8 cellular contexts compared by ENCODE assay signal in the genomic region with DNA sequence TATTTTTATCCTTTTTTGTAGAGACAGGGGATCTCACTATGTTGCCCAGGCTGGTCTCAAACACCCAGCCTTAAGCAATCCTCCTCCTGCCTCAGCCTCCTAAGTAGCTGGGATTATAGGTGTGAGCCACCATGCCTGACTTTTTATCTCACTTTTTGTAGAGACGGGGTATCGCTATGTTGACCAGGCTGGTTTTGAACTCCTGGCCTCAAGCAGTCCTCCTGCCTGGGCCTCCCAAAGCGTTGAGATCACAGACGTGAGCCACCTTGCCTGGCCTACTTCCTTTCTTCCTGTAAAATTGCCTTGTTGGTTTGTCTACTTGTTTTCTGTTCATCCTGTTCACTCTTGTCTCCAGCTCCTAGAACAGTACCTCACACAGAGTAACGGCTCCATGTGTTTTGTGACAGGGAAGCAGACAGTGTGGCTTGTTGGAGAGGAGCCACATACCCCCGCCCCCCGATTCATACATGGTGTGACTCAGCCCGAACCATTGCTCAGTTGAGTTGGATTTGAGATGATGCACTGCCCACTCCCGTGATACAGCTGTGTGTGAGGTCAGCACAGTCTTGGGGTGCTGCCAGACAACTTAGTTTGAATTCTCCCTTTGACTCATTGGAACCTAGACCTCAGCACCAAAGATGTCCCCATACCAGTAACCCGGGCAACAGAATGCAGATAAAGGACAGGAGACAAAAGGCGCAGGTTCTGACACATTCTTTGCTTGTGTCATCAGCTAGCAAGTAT. TPM values are rescaled to one million over a fixed set of nuclear protein-coding genes. Genes with fewer than 3 reads are reported as not detected.
DNase-seq lines count a peak whose midpoint lies in the region; ATAC-seq, FAIRE-seq and TF ChIP-seq lines count a peak whose summit lies in the region.

No MANE protein-coding gene starts in this region.

- H3K56ac ChIP-seq in H1 (replicated peaks; ENCODE audit: insufficient read length, low read depth, low read length), result no peak overlapping the region

- H3K27ac ChIP-seq in A673 (ENCODE audit: low read depth, low read length, poor library complexity, severe bottlenecking) (no peak overlapping the region), H1 (ENCODE audit: low read depth, low read length) (no peak overlapping the region), small intestine (ENCODE audit: low read depth in 1 of 2, low read length in 1 of 2) (peak overlapping the region in 1 of 2 donors; percentile 36)

- no peak overlapping the region for H4K5ac ChIP-seq in H1 (ENCODE audit: insufficient read length, low read depth, low read length)

- H4K20me1 ChIP-seq in H1 (replicated peaks in 1 of 2; ENCODE audit: control insufficient read depth in 1 of 2, insufficient read depth in 2 of 2, low read length in 2 of 2), result no peaks in the 10 kb centered on the region

- BruUV-seq in A673 (replicated peaks; lab: Mats Ljungman, UMichigan), result no TSS peak

- no peak overlapping the region for H2BK5ac ChIP-seq in H1 (ENCODE audit: low read depth, low read length)

- no peak for TF ChIP-seq POLR2A in H1 (IDR thresholded peaks at IDR 0.05; ENCODE audit: control extremely low read depth in 1 of 2, low read depth in 2 of 2, low read length in 2 of 2)

- no peak for TF ChIP-seq RAD21 in H1 (IDR thresholded peaks at IDR 0.05 in 1 of 2, conservative IDR thresholded peaks at IDR 0.05 in 1 of 2; ENCODE audit: low read depth in 2 of 2, low read length in 2 of 2)

- H3K9me3 ChIP-seq in A673 (ENCODE audit: low read depth, low read length, poor library complexity, severe bottlenecking), result no peaks in the 10 kb centered on the region
- H3K9me3 ChIP-seq in H1 (ENCODE audit: insufficient read depth in 2 of 2, low read depth in 1 of 2, low read length in 1 of 2), result no peaks in the 10 kb centered on the region
- H3K9me3 ChIP-seq in small intestine (ENCODE audit: control insufficient read depth, low read depth), result no peaks in the 10 kb centered on the region

- H2BK120ac ChIP-seq in H1 (replicated peaks; ENCODE audit: low read depth, low read length), result no peak overlapping the region

- no peaks in the 10 kb centered on the region for H3K23me2 ChIP-seq in H1 (ENCODE audit: low read depth, low read length)

- no peak overlapping the region for H2BK20ac ChIP-seq in H1 (ENCODE audit: low read length)

- 90% methylated on average over 11 of the region's 11 CpGs; no CpG with 5 or more reads in 1 of the 2 experiments for WGBS in H1 (ENCODE audit: extremely low coverage in 1 of 2, insufficient coverage in 1 of 2, insufficient read length in 1 of 2, insufficient replicate concordance in 2 of 2, low coverage in 1 of 2, low lambda C conversion rate in 2 of 2, missing lambda C conversion rate in 1 of 2), 2 experiments
- WGBS in small intestine, 3 donors, result 69 to 75% (median 74%) methylated on average over 11 of the region's 11 CpGs

- H3K4ac ChIP-seq in H1 (replicated peaks; ENCODE audit: insufficient read length, low read depth, low read length), result no peak overlapping the region

- DNase-seq in A673 (ENCODE audit: low spot score) (peak; percentile 19), HK-2 (ENCODE audit: unreplicated experiment) (peak; percentile 65), H1 (ENCODE audit: low read depth in 1 of 2, low spot score in 2 of 2) (no peak), small intestine (no peak), GM19240 (ENCODE audit: insufficient read length, low spot score) (no peak), globus pallidus (ENCODE audit: low spot score) (no peak)
- peak; percentile 87 for DNase-seq in stimulated activated CD8-positive, alpha-beta memory T cell treated with anti-CD3 and anti-CD28 coated beads, Interleukin-4, amount 100 ng/mL, for 48 hours

- no peak overlapping the region for H2AK5ac ChIP-seq in H1 (ENCODE audit: low read depth, low read length)

- H3K4me1 ChIP-seq in A673 (ENCODE audit: insufficient read depth, low read length, poor library complexity, severe bottlenecking) (no peaks in the 10 kb centered on the region), H1 (replicated peaks in 1 of 4; ENCODE audit: control insufficient read depth in 3 of 4, insufficient read depth in 4 of 4, low read length in 3 of 4) (no peaks in the 10 kb centered on the region), small intestine (ENCODE audit: control insufficient read depth in 2 of 2, insufficient read depth in 1 of 2, low read depth in 1 of 2, low read length in 1 of 2) (no peaks in the 10 kb centered on the region)

- no peak overlapping the region for H3K4me2 ChIP-seq in H1 (ENCODE audit: insufficient read depth in 1 of 2, low read depth in 2 of 2, low read length in 2 of 2)

- TF ChIP-seq EP300 in H1 (IDR thresholded peaks at IDR 0.05; ENCODE audit: borderline replicate concordance in 1 of 2, low read depth in 2 of 2, low read length in 2 of 2), result no peak

- no peak overlapping the region for H2BK12ac ChIP-seq in H1 (ENCODE audit: low read depth, low read length)

- ATAC-seq in GM18909 (IDR thresholded peaks at IDR 0.05; ENCODE audit: poor library complexity, unreplicated experiment), result peak; percentile 67

- no peak overlapping the region for H2BK15ac ChIP-seq in H1 (ENCODE audit: low read length)

- no peak overlapping the region for H3K14ac ChIP-seq in H1 (ENCODE audit: insufficient read length)

- no peak overlapping the region for H3K4me3 ChIP-seq in A673 (ENCODE audit: low read depth, low read length, poor library complexity, severe bottlenecking)
- no peak overlapping the region for H3K4me3 ChIP-seq in H1 (ENCODE audit: extremely low read depth in 1 of 4, insufficient read depth in 2 of 4, low read depth in 3 of 4, low read length in 4 of 4)
- H3K4me3 ChIP-seq in small intestine (ENCODE audit: low read depth in 1 of 2, low read length in 2 of 2), result no peak overlapping the region

- H3K79me2 ChIP-seq in H1 (ENCODE audit: control insufficient read depth in 1 of 2, insufficient read depth in 2 of 2, low read length in 2 of 2), result no peaks in the 10 kb centered on the region

- intact Hi-C loops in A673 (cut with micrococcal nuclease; ENCODE audit: unreplicated experiment), result no loop called here

- TF ChIP-seq CTCF in A673 (conservative IDR thresholded peaks at IDR 0.05; ENCODE audit: low read depth, low read length), result no peak
- TF ChIP-seq CTCF in H1 (IDR thresholded peaks at IDR 0.05; ENCODE audit: control extremely low read depth in 1 of 3, insufficient read depth in 1 of 3, low read depth in 1 of 3, low read length in 3 of 3), result no peak

- H4K8ac ChIP-seq in H1 (ENCODE audit: extremely low read depth, insufficient read depth, low read length), result no peak overlapping the region; the same call in 1 of the 2 replicates

- no peak overlapping the region for H3K18ac ChIP-seq in H1 (ENCODE audit: extremely low read depth, low read length)

- POLR2A ChIA-PET in A673 (lab: Charles Lee; ENCODE audit: low non-redundant PET) (no interaction called here), H1 (lab: Charles Lee; ENCODE audit: partially characterized antibody) (interaction anchor here (0.6 to 1.3 kb wide), 2 partner anchors 93 to 236 kb away, joined by 3 read pairs; a partner anchor contains a TSS)

- no peaks in the 10 kb centered on the region for H3K79me1 ChIP-seq in H1 (ENCODE audit: low read depth, low read length)

- no peak overlapping the region for H4K91ac ChIP-seq in H1 (replicated peaks; ENCODE audit: insufficient read length, low read length)

- no peak overlapping the region for H2AFZ ChIP-seq in H1 (ENCODE audit: low read length)

- FAIRE-seq in H1 (lab: Jason Lieb, UNC) (no peak), small intestine (lab: Jason Lieb, UNC) (no peak)

- H3K23ac ChIP-seq in H1 (ENCODE audit: insufficient read length), result no peak overlapping the region

- H3K9ac ChIP-seq in H1 (replicated peaks in 1 of 4; ENCODE audit: extremely low read depth in 1 of 4, low read depth in 3 of 4, low read length in 3 of 4), result no peak overlapping the region

- H3K27me3 ChIP-seq in A673 (replicated peaks; ENCODE audit: insufficient read depth, low read depth, low read length, poor library complexity) (peaks cover 20% of the 10 kb centered on the region), H1 (replicated peaks in 1 of 4; ENCODE audit: control insufficient read depth in 3 of 4, extremely low read depth in 1 of 4, insufficient read depth in 3 of 4, low read length in 3 of 4) (no peaks in the 10 kb centered on the region; a peak in 1 of 7 replicates), small intestine (ENCODE audit: control insufficient read depth in 2 of 2, insufficient read depth in 2 of 2, low read length in 2 of 2) (no peaks in the 10 kb centered on the region)

- CTCF ChIA-PET in A673 (lab: Charles Lee) (no interaction called here), H1 (lab: Charles Lee; ENCODE audit: partially characterized antibody) (interaction anchor here (0.6 to 1.2 kb wide), 2 partner anchors 52 to 1004 kb away, joined by 3 read pairs; no protein-coding TSS in a partner anchor)

- H3K36me3 ChIP-seq in A673 (ENCODE audit: insufficient read depth, low read length, poor library complexity, severe bottlenecking), result no peaks in the 10 kb centered on the region
- H3K36me3 ChIP-seq in H1 (ENCODE audit: control insufficient read depth in 2 of 4, insufficient read depth in 4 of 4, low read length in 3 of 4), result no peaks in the 10 kb centered on the region
- H3K36me3 ChIP-seq in small intestine (ENCODE audit: control insufficient read depth in 2 of 2, insufficient read depth in 2 of 2, low read length in 2 of 2), result no peaks in the 10 kb centered on the region

RNA-seq across cellular contexts. Expression of a gene that starts 34.2 kb away (rescaled TPM):
- total RNA-seq in A673 (2021), result not detected in 2 replicates
- not detected in 2 replicates for total RNA-seq in H1 (2021; fragmentation: NEBNext Ultra II Directional; extraction: Animal tissue kit (Norgen Biotek cat#: 25700))
- polyA plus RNA-seq in H1 (2011; rRNA removed) (not detected in 2 replicates), small intestine (under 1 TPM in 1 of 3 donors, not detected in 2; 0.15 TPM)
- polyA plus RNA-seq in H1 (2011; cell fraction: cytosol; rRNA removed), result not detected
- polyA plus RNA-seq in H1 (2011; cell fraction: nucleus; rRNA removed), result not detected
- polyA plus RNA-seq in H1 (2012, experiment 1 of 2), result not detected in 4 replicates
- polyA plus RNA-seq in H1 (2012, experiment 2 of 2), result not detected
- polyA plus RNA-seq in H1 (2013, experiment 1 of 2), result not detected
- not detected for polyA plus RNA-seq in H1 (2013, experiment 2 of 2)
- not detected in 2 replicates for polyA minus RNA-seq in H1 (2011; rRNA and poly(A)+ RNA removed)
- not detected for polyA minus RNA-seq in H1 (2011; cell fraction: cytosol; rRNA and poly(A)+ RNA removed)
- not detected for polyA minus RNA-seq in H1 (2011; cell fraction: nucleus; rRNA and poly(A)+ RNA removed)

RNA-seq across cellular contexts. Expression of a gene that starts 43.0 kb away (rescaled TPM):
- not detected in 2 replicates for total RNA-seq in A673 (2021)
- not detected in 2 replicates for total RNA-seq in H1 (2021; fragmentation: NEBNext Ultra II Directional; extraction: Animal tissue kit (Norgen Biotek cat#: 25700))
- polyA plus RNA-seq in H1 (2011; rRNA removed) (not detected in 2 replicates), small intestine (under 1 TPM; 0.54 to 0.95 (median 0.67) TPM)
- polyA plus RNA-seq in H1 (2011; cell fraction: cytosol; rRNA removed), result 0.05 TPM
- polyA plus RNA-seq in H1 (2011; cell fraction: nucleus; rRNA removed), result not detected
- polyA plus RNA-seq in H1 (2012, experiment 1 of 2), result not detected in 4 replicates
- not detected for polyA plus RNA-seq in H1 (2012, experiment 2 of 2)
- not detected for polyA plus RNA-seq in H1 (2013, experiment 1 of 2)
- not detected for polyA plus RNA-seq in H1 (2013, experiment 2 of 2)
- not detected in 2 replicates for polyA minus RNA-seq in H1 (2011; rRNA and poly(A)+ RNA removed)
- polyA minus RNA-seq in H1 (2011; cell fraction: cytosol; rRNA and poly(A)+ RNA removed), result not detected
- polyA minus RNA-seq in H1 (2011; cell fraction: nucleus; rRNA and poly(A)+ RNA removed), result not detected

RNA-seq across cellular contexts. Expression of a gene that starts 46.8 kb away (rescaled TPM):
- 0.15 TPM in 1 of 2 replicates, not detected in the other for total RNA-seq in A673 (2021)
- total RNA-seq in H1 (2021; fragmentation: NEBNext Ultra II Directional; extraction: Animal tissue kit (Norgen Biotek cat#: 25700)), result not detected in 2 replicates
- 0.24 TPM in 1 of 2 replicates, not detected in the other for polyA plus RNA-seq in H1 (2011; rRNA removed)
- 0.13 TPM for polyA plus RNA-seq in H1 (2011; cell fraction: cytosol; rRNA removed)
- polyA plus RNA-seq in H1 (2011; cell fraction: nucleus; rRNA removed), result 0.10 TPM
- polyA plus RNA-seq in H1 (2012, experiment 1 of 2), result not detected in 4 replicates
- not detected for polyA plus RNA-seq in H1 (2012, experiment 2 of 2)
- not detected for polyA plus RNA-seq in H1 (2013, experiment 1 of 2)
- not detected for polyA plus RNA-seq in H1 (2013, experiment 2 of 2)
- not detected in 2 replicates for polyA minus RNA-seq in H1 (2011; rRNA and poly(A)+ RNA removed)
- polyA minus RNA-seq in H1 (2011; cell fraction: cytosol; rRNA and poly(A)+ RNA removed), result not detected
- not detected for polyA minus RNA-seq in H1 (2011; cell fraction: nucleus; rRNA and poly(A)+ RNA removed)
- polyA plus RNA-seq in small intestine, result 1 to 10 TPM in 1 of 3 donors, not detected in 2; 1.0 TPM

RNA-seq across cellular contexts. Expression of a gene that starts 57.3 kb away (rescaled TPM):
- total RNA-seq in A673 (2021), result not detected in 2 replicates
- total RNA-seq in H1 (2021; fragmentation: NEBNext Ultra II Directional; extraction: Animal tissue kit (Norgen Biotek cat#: 25700)), result not detected in 2 replicates
- polyA plus RNA-seq in H1 (2011; rRNA removed) (not detected in 2 replicates), small intestine (under 1 TPM in 1 of 3 donors, not detected in 2; 0.18 TPM)
- polyA plus RNA-seq in H1 (2011; cell fraction: cytosol; rRNA removed), result not detected
- not detected for polyA plus RNA-seq in H1 (2011; cell fraction: nucleus; rRNA removed)
- polyA plus RNA-seq in H1 (2012, experiment 1 of 2), result not detected in 4 replicates
- not detected for polyA plus RNA-seq in H1 (2012, experiment 2 of 2)
- polyA plus RNA-seq in H1 (2013, experiment 1 of 2), result not detected
- polyA plus RNA-seq in H1 (2013, experiment 2 of 2), result not detected
- polyA minus RNA-seq in H1 (2011; rRNA and poly(A)+ RNA removed), result not detected in 2 replicates
- not detected for polyA minus RNA-seq in H1 (2011; cell fraction: cytosol; rRNA and poly(A)+ RNA removed)
- polyA minus RNA-seq in H1 (2011; cell fraction: nucleus; rRNA and poly(A)+ RNA removed), result not detected

Comparison
In these comparisons a context has a peak if more than half of its experiments do, and no peak if none do; other contexts are left out.
1. DNase-seq: peak in A673 (single experiment), HK-2 (single experiment) and stimulated activated CD8-positive, alpha-beta memory T cell treated with anti-CD3 and anti-CD28 coated beads, Interleukin-4, amount 100 ng/mL, for 48 hours (single experiment); none in H1 (0 of 2), small intestine (single experiment), GM19240 (single experiment) and globus pallidus (single experiment).